ENCODE assay signal across 8 cellular contexts in the genomic region with DNA sequence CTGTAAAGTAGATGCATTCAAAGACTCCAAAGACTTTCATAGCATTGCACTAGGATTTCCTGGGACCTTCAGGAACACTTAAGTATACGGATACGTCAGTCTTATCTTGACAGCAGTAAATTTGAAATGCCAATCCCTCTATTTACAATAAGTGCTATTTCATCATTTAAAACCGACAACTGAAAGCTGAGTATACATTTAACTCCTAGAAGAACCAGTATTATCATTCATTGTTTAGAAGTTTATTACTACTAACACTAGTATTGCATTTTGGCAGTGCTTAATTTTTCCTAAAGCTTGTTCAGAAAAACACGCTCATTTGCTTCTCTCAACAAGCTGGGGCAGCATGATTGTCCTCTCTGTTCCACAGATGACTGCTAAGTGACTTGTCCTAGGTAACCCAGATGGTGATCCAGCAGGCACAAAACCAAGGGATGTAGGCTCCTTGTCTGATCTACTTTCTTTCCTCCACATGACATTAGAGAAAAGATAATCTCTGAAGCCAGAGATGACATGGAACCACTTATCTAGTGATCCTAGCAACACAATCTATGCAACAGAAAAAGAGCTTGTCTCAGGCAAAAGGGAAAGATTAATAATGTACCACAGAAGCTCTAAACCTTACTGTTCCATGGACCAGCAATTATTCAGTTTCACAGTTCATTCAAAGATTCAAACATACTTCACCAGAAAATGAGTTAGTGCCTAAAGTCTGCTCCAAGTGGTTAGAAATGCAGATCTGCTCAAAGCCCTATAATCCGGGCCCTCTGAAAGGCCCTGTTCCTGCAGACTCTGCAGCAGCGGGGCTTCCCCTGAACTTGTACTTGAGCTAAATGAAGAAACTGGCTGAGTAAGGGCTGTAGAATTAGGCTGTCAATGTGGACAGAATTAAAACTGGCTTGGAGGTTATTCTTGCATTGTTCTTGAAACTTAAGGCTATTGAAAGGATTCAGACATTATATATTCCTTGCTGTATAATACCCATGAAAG. TPM values are rescaled to one million over a fixed set of nuclear protein-coding genes. Genes with fewer than 3 reads are reported as not detected.
DNase-seq lines count a peak whose midpoint lies in the region; ATAC-seq and TF ChIP-seq lines count a peak whose summit lies in the region.

No MANE protein-coding gene starts in this region.

- peak; percentile 54 to 67 for DNase-seq in activated CD4-positive, alpha-beta T cell treated with anti-CD3 and anti-CD28 coated beads, Interleukin-2, amount 50 U/mL, for 48 hours
- DNase-seq in fibroblast of mammary gland (ENCODE audit: low read depth) (peak; percentile 54), NCI-H748 treated with DMSO at 0.1 percent for 48 hours (lab: John Stamatoyannopoulos, UW) (no peak), H7 (no peak), HuH-7 (ENCODE audit: low spot score) (no peak)
- peak; percentile 28 for DNase-seq in stimulated activated CD4-positive, alpha-beta T cell treated with anti-CD3 and anti-CD28 coated beads, Interleukin-12 subunit alpha, Interleukin-12 subunit beta, amount 100 ng/mL, for 4 hours

- H3K36me3 ChIP-seq in H7 (replicated peaks; ENCODE audit: control insufficient read depth, insufficient read depth, low read length), result no peaks in the 10 kb centered on the region

- TF ChIP-seq CTCF in fibroblast of mammary gland (conservative IDR thresholded peaks at IDR 0.05; ENCODE audit: control insufficient read depth, insufficient read depth, low read depth, low read length), result no peak

- ATAC-seq in GM18868 (IDR thresholded peaks at IDR 0.05; ENCODE audit: unreplicated experiment) (peak; percentile 38), HG02885 (IDR thresholded peaks at IDR 0.05; ENCODE audit: poor library complexity, unreplicated experiment) (peak; percentile 39)

- no peak overlapping the region for H3K4me3 ChIP-seq in fibroblast of mammary gland (ENCODE audit: control insufficient read depth, low read depth, low read length)
- no peak overlapping the region for H3K4me3 ChIP-seq in H7 (ENCODE audit: insufficient read depth, low read depth, low read length)

- H3K27me3 ChIP-seq in H7 (ENCODE audit: control insufficient read depth, insufficient read depth, low read length), result 0 out of 2 replicates have a peak, but pooled peaks cover 4% of the 10 kb centered on the region

RNA-seq across cellular contexts. Expression of gene MAML2, which starts 5.2 kb away (rescaled TPM):
- total RNA-seq in H7 (2014; rRNA removed; shearing (Covaris generic)), result 3.6 and 5.8 TPM in 2 replicates

RNA-seq across cellular contexts. Expression of gene CCDC82, which starts 51.9 kb away (rescaled TPM):
- total RNA-seq in H7 (2014; rRNA removed; shearing (Covaris generic)), result 7.4 and 10.0 TPM in 2 replicates

RNA-seq across cellular contexts. Expression of gene JRKL, which starts 52.0 kb away (rescaled TPM):
- 3.8 TPM in 2 replicates for total RNA-seq in H7 (2014; rRNA removed; shearing (Covaris generic))

Comparison
In these comparisons a context has a peak if more than half of its experiments do, and no peak if none do; other contexts are left out.
1. DNase-seq: peak in activated CD4-positive, alpha-beta T cell treated with anti-CD3 and anti-CD28 coated beads, Interleukin-2, amount 50 U/mL, for 48 hours (2 of 2), fibroblast of mammary gland (single experiment) and stimulated activated CD4-positive, alpha-beta T cell treated with anti-CD3 and anti-CD28 coated beads, Interleukin-12 subunit alpha, Interleukin-12 subunit beta, amount 100 ng/mL, for 4 hours (single experiment); none in NCI-H748 treated with DMSO at 0.1 percent for 48 hours (single experiment), H7 (single experiment) and HuH-7 (single experiment).